In the genomic region with DNA sequence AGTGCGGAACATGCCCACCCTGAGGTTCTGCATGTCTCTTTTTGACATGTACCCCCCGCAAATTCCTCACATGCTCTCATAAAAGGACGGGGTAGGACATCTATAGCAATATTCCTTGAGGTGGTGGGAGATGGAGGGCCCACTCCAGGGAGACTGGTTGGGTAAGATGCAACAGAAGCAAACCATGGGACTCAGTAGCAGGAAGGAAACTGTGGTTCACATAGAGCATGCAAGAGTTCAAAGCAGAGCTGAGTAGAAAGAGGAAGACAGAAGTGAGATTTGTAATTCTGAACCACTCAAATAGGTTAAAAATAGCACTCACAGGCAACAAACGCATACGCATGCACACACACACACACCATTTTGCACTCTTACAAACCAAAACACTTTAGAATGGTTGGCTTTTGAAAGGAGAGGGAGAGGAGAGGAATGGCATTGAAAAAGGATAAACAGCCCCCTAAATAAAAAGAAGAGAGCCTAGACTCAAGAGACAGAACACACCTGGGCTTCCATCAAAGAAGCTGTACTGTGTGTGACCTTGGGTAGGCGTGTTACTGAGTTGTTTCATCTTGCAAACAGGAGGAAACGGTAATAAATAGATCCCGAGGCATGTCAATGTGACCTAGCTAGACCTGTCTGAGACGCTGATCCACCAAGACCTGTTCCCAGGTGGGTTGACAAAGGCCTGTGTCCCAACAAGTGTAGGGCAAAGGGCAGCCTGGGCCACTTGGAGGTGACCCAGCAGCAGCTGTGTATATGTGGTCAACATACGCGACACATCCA, we compare ENCODE assay signal across 9 cellular contexts.
DNase-seq lines count a peak whose midpoint lies in the region; ATAC-seq and TF ChIP-seq lines count a peak whose summit lies in the region.
"Had no signal": no experiment of that assay in that cellular context is flagged by ENCODE, and none has a peak within 500 bp of the region (broad histone marks: within the 10 kb centered on the region; RNA-seq: fewer than 3 reads in every experiment).

No MANE protein-coding gene starts in this region.

- H3K27me3 ChIP-seq in OCI-LY1 (ENCODE audit: insufficient read depth, low read length) (no peaks in the 10 kb centered on the region; the same call in 1 of the 2 replicates), WERI-Rb-1 (ENCODE audit: insufficient read depth, low read depth, severe bottlenecking) (no peaks in the 10 kb centered on the region), mammary epithelial cell (ENCODE audit: insufficient read depth, low read length) (peaks cover 7% of the 10 kb centered on the region)

- no peaks in the 10 kb centered on the region for H3K9me3 Mint-ChIP-seq in activated T-cell treated with anti-CD3 and anti-CD28 coated beads, Interleukin-2, amount 50 U/mL, for 24 hours

- H3K36me3 Mint-ChIP-seq in activated T-cell treated with anti-CD3 and anti-CD28 coated beads, Interleukin-2, amount 50 U/mL, for 24 hours (ENCODE audit: low read depth): no peaks in the 10 kb centered on the region

- peak overlapping the region; percentile 24 for H3K4me3 ChIP-seq in OCI-LY1 (ENCODE audit: low read depth, low read length, poor library complexity, severe bottlenecking)
- no peak overlapping the region for H3K4me3 ChIP-seq in mucosa of descending colon
- no peak overlapping the region for H3K4me3 ChIP-seq in WERI-Rb-1 (ENCODE audit: low read depth, low read length)
- no peak overlapping the region for H3K4me3 ChIP-seq in mammary epithelial cell (replicated peaks in 1 of 3; ENCODE audit: insufficient read depth in 1 of 3, low read depth in 2 of 3, low read length in 3 of 3)
- H3K4me3 ChIP-seq: SJSA1 had no signal

- H4K20me1 ChIP-seq in OCI-LY1 (ENCODE audit: insufficient read depth, low read length) (no peaks in the 10 kb centered on the region), mammary epithelial cell (ENCODE audit: insufficient read depth, low read length) (no peaks in the 10 kb centered on the region)

- 79% methylated on average over 10 of the region's 11 CpGs for WGBS in mammary epithelial cell (ENCODE audit: low coverage, missing lambda C conversion rate)

- no peak overlapping the region for H2AFZ ChIP-seq in OCI-LY1 (ENCODE audit: low read length)
- H2AFZ ChIP-seq in mammary epithelial cell (ENCODE audit: low read depth, low read length): no peak overlapping the region

- H3K4me1 Mint-ChIP-seq in activated T-cell treated with anti-CD3 and anti-CD28 coated beads, Interleukin-2, amount 50 U/mL, for 24 hours (ENCODE audit: low read depth): peaks cover 67% of the 10 kb centered on the region

- no TSS peak for BruUV-seq in mammary epithelial cell (replicated peaks; lab: Mats Ljungman, UMichigan)

- H3K9ac ChIP-seq in OCI-LY1 (ENCODE audit: low read length): peak overlapping the region; percentile 20; the same call in 1 of the 2 replicates
- H3K9ac ChIP-seq in mammary epithelial cell (ENCODE audit: insufficient read depth, low read length): no peak overlapping the region

- peak overlapping the region; percentile 81 for H3K27ac Mint-ChIP-seq in activated T-cell treated with anti-CD3 and anti-CD28 coated beads, Interleukin-2, amount 50 U/mL, for 24 hours

- CTCF ChIA-PET in mammary epithelial cell (lab: Charles Lee; ENCODE audit: low non-redundant PET): no interaction called here

- DNase-seq in activated T-cell treated with anti-CD3 and anti-CD28 coated beads, Interleukin-2, amount 50 U/mL, for 24 hours: peak; percentile 45
- no peak for DNase-seq in activated T-cell treated with anti-CD3 and anti-CD28 coated beads, Interleukin-2, amount 50 U/mL, for 48 hours
- peak in 1 of 3 donors; percentile 16 for DNase-seq in mucosa of descending colon
- DNase-seq in WERI-Rb-1: no peak
- DNase-seq in mammary epithelial cell: no peak
- no peak for DNase-seq in SK-N-DZ (ENCODE audit: low spot score)

- TF ChIP-seq CTCF in OCI-LY1 (IDR thresholded peaks at IDR 0.05; ENCODE audit: low read length) (no peak), mucosa of descending colon (IDR thresholded peaks at IDR 0.05) (no peak), WERI-Rb-1 (IDR thresholded peaks at IDR 0.05; ENCODE audit: low read depth, low read length) (no peak), mammary epithelial cell (conservative IDR thresholded peaks at IDR 0.05 in 1 of 2, IDR thresholded peaks at IDR 0.05 in 1 of 2; ENCODE audit: extremely low read depth in 1 of 2, insufficient read depth in 1 of 2, low read depth in 1 of 2, low read length in 2 of 2) (no peak)

- no peaks in the 10 kb centered on the region for H3K79me2 ChIP-seq in OCI-LY1 (ENCODE audit: insufficient read depth, low read length)
- H3K79me2 ChIP-seq in mammary epithelial cell (ENCODE audit: insufficient read depth, low read length): no peaks in the 10 kb centered on the region

- H3K4me1 ChIP-seq in OCI-LY1 (ENCODE audit: insufficient read depth, low read length, severe bottlenecking) (peaks cover 69% of the 10 kb centered on the region), mucosa of descending colon (ENCODE audit: low read depth) (peaks cover 4% of the 10 kb centered on the region), mammary epithelial cell (ENCODE audit: insufficient read depth, low read length) (peaks cover 3% of the 10 kb centered on the region)

- H3K27ac ChIP-seq in OCI-LY1 (ENCODE audit: low read depth, low read length, poor library complexity, severe bottlenecking): peak overlapping the region; percentile 87
- H3K27ac ChIP-seq in WERI-Rb-1: no peak overlapping the region
- H3K27ac ChIP-seq in mammary epithelial cell (ENCODE audit: insufficient read depth, low read depth, low read length): no peak overlapping the region
- H3K27ac ChIP-seq: SJSA1 had no signal

- H3K36me3 ChIP-seq in OCI-LY1 (ENCODE audit: insufficient read depth, low read length) (no peaks in the 10 kb centered on the region), mucosa of descending colon (ENCODE audit: low read depth) (no peaks in the 10 kb centered on the region), WERI-Rb-1 (no peaks in the 10 kb centered on the region), mammary epithelial cell (ENCODE audit: insufficient read depth, low read length) (no peaks in the 10 kb centered on the region)
- H3K36me3 ChIP-seq: SJSA1 had no signal

- dilution Hi-C loops in mammary epithelial cell (cut with HindIII; ENCODE audit: low sequenced_read_pairs): no loop called here

- intact Hi-C loops in mucosa of descending colon (cut with DNase I, micrococcal nuclease) (loop anchor here in 1 of 2 donors (5.0 kb wide), 1 partner anchor 67 kb away; no protein-coding TSS in a partner anchor), mammary epithelial cell (cut with micrococcal nuclease) (no loop called here)

- peak overlapping the region; percentile 37 for H3K4me3 Mint-ChIP-seq in activated T-cell treated with anti-CD3 and anti-CD28 coated beads, Interleukin-2, amount 50 U/mL, for 24 hours

- no peaks in the 10 kb centered on the region for H3F3A ChIP-seq in OCI-LY1 (ENCODE audit: insufficient read depth, low read length)

- H3K4me2 ChIP-seq in OCI-LY1 (ENCODE audit: low read length) (peak overlapping the region; percentile 58), mammary epithelial cell (ENCODE audit: insufficient read depth, low read depth, low read length) (no peak overlapping the region)

- H3K9me2 ChIP-seq in OCI-LY1 (ENCODE audit: low read depth, low read length): no peaks in the 10 kb centered on the region

- in situ Hi-C loops in mammary epithelial cell (cut with MboI; ENCODE audit: low sequenced_read_pairs in 2 of 2): no loop called here

- no peaks in the 10 kb centered on the region for H3K9me3 ChIP-seq in OCI-LY1 (ENCODE audit: low read length)
- H3K9me3 ChIP-seq in mucosa of descending colon: no peaks in the 10 kb centered on the region
- peaks cover 4% of the 10 kb centered on the region for H3K9me3 ChIP-seq in WERI-Rb-1 (ENCODE audit: severe bottlenecking)
- H3K9me3 ChIP-seq in mammary epithelial cell (replicated peaks; ENCODE audit: insufficient read depth, low read length): no peaks in the 10 kb centered on the region
- H3K9me3 ChIP-seq: SJSA1 had no signal

- peaks cover 9% of the 10 kb centered on the region for H3K27me3 Mint-ChIP-seq in activated T-cell treated with anti-CD3 and anti-CD28 coated beads, Interleukin-2, amount 50 U/mL, for 24 hours

- ATAC-seq in HG02884 (IDR thresholded peaks at IDR 0.05; ENCODE audit: unreplicated experiment): peak; percentile 85
- ATAC-seq in mucosa of descending colon: peak; percentile 72
